9 cellular contexts compared by ENCODE assay signal in the genomic region with DNA sequence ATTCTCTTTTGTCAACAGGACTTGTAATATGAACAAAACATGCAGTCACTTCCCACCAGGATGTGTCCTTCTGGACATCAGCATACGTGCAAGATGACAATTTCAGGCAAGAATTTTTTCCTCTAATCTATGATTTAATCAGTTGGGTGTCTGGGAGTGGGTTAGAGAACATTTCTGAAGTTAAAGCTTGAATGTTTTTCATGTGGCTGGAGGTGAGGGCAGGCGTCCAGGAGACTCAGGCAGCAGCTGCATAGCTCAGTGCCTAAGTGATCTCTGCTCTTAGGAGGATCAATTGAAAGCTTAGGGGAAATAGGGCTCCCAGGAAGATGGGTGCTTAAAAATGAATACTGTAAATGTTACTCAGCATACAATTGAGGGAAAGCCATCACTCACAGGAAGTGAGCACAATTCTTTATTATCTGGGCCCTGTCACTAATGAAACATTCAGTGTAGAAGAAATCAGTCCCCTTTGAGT.
DNase-seq lines count a peak whose midpoint lies in the region; ATAC-seq and TF ChIP-seq lines count a peak whose summit lies in the region.
"Had no signal": no experiment of that assay in that cellular context is flagged by ENCODE, and none has a peak within 500 bp of the region (broad histone marks: within the 10 kb centered on the region; RNA-seq: fewer than 3 reads in every experiment).

No MANE protein-coding gene starts in this region.

- H3K4me1 ChIP-seq in KMS-11 (ENCODE audit: low read depth, poor library complexity, severe bottlenecking) (peaks cover 12% of the 10 kb centered on the region), stomach smooth muscle (ENCODE audit: control insufficient read depth, insufficient read depth, low read length) (no peaks in the 10 kb centered on the region)
- no peaks in the 10 kb centered on the region for H3K4me1 ChIP-seq in CD8-positive, alpha-beta memory T cell (ENCODE audit: insufficient read depth, low read length)

- peaks cover 0 to 11% (median 3%) of the 10 kb centered on the region in 3 donors for H3K36me3 Mint-ChIP-seq in CD8-positive, alpha-beta memory T cell
- H3K36me3 Mint-ChIP-seq: IgD-negative memory B cell had no signal

- H3K4me2 ChIP-seq in KMS-11 = peak overlapping the region; percentile 12; the same call in 1 of the 2 replicates

- H3K27me3 ChIP-seq in KMS-11 (ENCODE audit: insufficient read depth, low read depth) = no peaks in the 10 kb centered on the region
- H3K27me3 ChIP-seq in stomach smooth muscle (ENCODE audit: control insufficient read depth in 1 of 2, insufficient read depth in 2 of 2, low read length in 2 of 2) = no peaks in the 10 kb centered on the region
- H3K27me3 ChIP-seq in CD8-positive, alpha-beta memory T cell (ENCODE audit: insufficient read depth, low read length, poor library complexity, severe bottlenecking) = no peaks in the 10 kb centered on the region

- H4K20me1 ChIP-seq in KMS-11 (ENCODE audit: insufficient read depth) = no peaks in the 10 kb centered on the region

- peaks cover 0 to 1% of the 10 kb centered on the region in 2 donors for H3K27me3 Mint-ChIP-seq in CD8-positive, alpha-beta memory T cell

- peak overlapping the region; percentile 20; the same call in 1 of the 2 replicates for H2AFZ ChIP-seq in KMS-11 (ENCODE audit: low read depth)

- H3K4me3 ChIP-seq in KMS-11 (IDR thresholded peaks at IDR 0.05; ENCODE audit: insufficient read depth, low read depth, low read length) = no peak overlapping the region
- H3K4me3 ChIP-seq in astrocyte of the spinal cord (ENCODE audit: low read depth, low read length) = peak overlapping the region; percentile 28
- H3K4me3 ChIP-seq in stomach smooth muscle (ENCODE audit: low read length in 2 of 2) = peak overlapping the region; percentile 58 to 63
- H3K4me3 ChIP-seq in CD8-positive, alpha-beta memory T cell (ENCODE audit: low read length) = no peak overlapping the region

- H3K4me1 Mint-ChIP-seq in CD8-positive, alpha-beta memory T cell = peaks cover 13 to 39% (median 25%) of the 10 kb centered on the region in 3 donors

- no peaks in the 10 kb centered on the region for H3K79me2 ChIP-seq in KMS-11 (ENCODE audit: insufficient read depth, low read depth)

- TF ChIP-seq CTCF in KMS-11 (conservative IDR thresholded peaks at IDR 0.05; ENCODE audit: low read depth, low read length) (no peak), astrocyte of the spinal cord (IDR thresholded peaks at IDR 0.05; ENCODE audit: low read depth, low read length) (no peak)

- H3K27ac ChIP-seq in KMS-11 (no peak overlapping the region; the same call in 1 of the 2 replicates), stomach smooth muscle (ENCODE audit: low read length) (peak overlapping the region; percentile 83)
- no peak overlapping the region for H3K27ac ChIP-seq in CD8-positive, alpha-beta memory T cell (ENCODE audit: low read depth, low read length)

- H3K9ac ChIP-seq in KMS-11 (no peak overlapping the region), stomach smooth muscle (ENCODE audit: low read length in 2 of 2) (peak overlapping the region; percentile 72 to 79)

- H3K9me3 Mint-ChIP-seq in CD8-positive, alpha-beta memory T cell = no peaks in the 10 kb centered on the region

- in situ Hi-C loops in astrocyte of the spinal cord (cut with HindIII; ENCODE audit: low sequenced_read_pairs) = loop anchor here (10.0 kb wide), 1 partner anchor 412 kb away; no protein-coding TSS in a partner anchor

- H3K9me3 ChIP-seq in stomach smooth muscle (ENCODE audit: control insufficient read depth in 2 of 2, low read length in 2 of 2) = no peaks in the 10 kb centered on the region
- H3K9me3 ChIP-seq in CD8-positive, alpha-beta memory T cell (ENCODE audit: low read length) = no peaks in the 10 kb centered on the region

- no peak overlapping the region for H3K4me3 Mint-ChIP-seq in CD8-positive, alpha-beta memory T cell
- H3K4me3 Mint-ChIP-seq: IgD-negative memory B cell had no signal

- H3K36me3 ChIP-seq in KMS-11 (ENCODE audit: insufficient read depth) (no peaks in the 10 kb centered on the region), stomach smooth muscle (ENCODE audit: control insufficient read depth in 2 of 2, insufficient read depth in 2 of 2, low read length in 2 of 2) (no peaks in the 10 kb centered on the region)
- no peaks in the 10 kb centered on the region for H3K36me3 ChIP-seq in CD8-positive, alpha-beta memory T cell (ENCODE audit: insufficient read depth, low read length)

- peak overlapping the region in 2 of 8 donors; percentile 6 to 7 for H3K27ac Mint-ChIP-seq in CD8-positive, alpha-beta memory T cell
- H3K27ac Mint-ChIP-seq: IgD-negative memory B cell had no signal

- CTCF ChIA-PET in CD8-positive, alpha-beta memory T cell (lab: Charles Lee) = no interaction called here

- POLR2A ChIA-PET in CD8-positive, alpha-beta memory T cell (lab: Charles Lee) = interaction anchor here (0.7 kb wide), 1 partner anchor 95 kb away, joined by 3 read pairs; no protein-coding TSS in a partner anchor

- DNase-seq in astrocyte of the spinal cord (ENCODE audit: low read depth, low spot score) = peak; percentile 98
- DNase-seq in islet precursor cell = peak; percentile 87
- no peak for DNase-seq in CD8-positive, alpha-beta memory T cell
- no peak for DNase-seq in DMS 273 treated with DMSO at 0.1 percent for 48 hours (lab: John Stamatoyannopoulos, UW)

- ATAC-seq in HG02763 (IDR thresholded peaks at IDR 0.05; ENCODE audit: unreplicated experiment) = no peak
- ATAC-seq in HG02970 (IDR thresholded peaks at IDR 0.05; ENCODE audit: low FRiP score, unreplicated experiment) = no peak

Comparison
In these comparisons a context has a peak if more than half of its experiments do, and no peak if none do; other contexts are left out.
1. H3K4me3 ChIP-seq: peak in astrocyte of the spinal cord (single experiment) and stomach smooth muscle (2 of 2); none in KMS-11 (single experiment) and CD8-positive, alpha-beta memory T cell (single experiment).
2. DNase-seq: peak in astrocyte of the spinal cord (single experiment) and islet precursor cell (single experiment); none in CD8-positive, alpha-beta memory T cell (0 of 5) and DMS 273 treated with DMSO at 0.1 percent for 48 hours (single experiment).